23 cellular contexts compared by ENCODE assay signal in genomic region chr21:32203877-32204480, GRCh38.
DNase-seq lines count a peak whose midpoint lies in the region; FAIRE-seq and TF ChIP-seq lines count a peak whose summit lies in the region.
"Had no signal": no experiment of that assay in that cellular context is flagged by ENCODE, and none has a peak within 500 bp of the region (broad histone marks: within the 10 kb centered on the region; RNA-seq: fewer than 3 reads in every experiment).

No MANE protein-coding gene starts in this region.

- peak overlapping the region; percentile 34 for H3K27ac ChIP-seq in endothelial cell of umbilical vein (ENCODE audit: insufficient read depth, low read depth, low read length)
- H3K27ac ChIP-seq: 22Rv1, BLaER1, C4-2B had no signal

- no peak overlapping the region for H3K9ac ChIP-seq in endothelial cell of umbilical vein (replicated peaks; ENCODE audit: extremely low read depth, insufficient read depth, low read length)
- H3K9ac ChIP-seq: BLaER1 had no signal

- H3K79me2 ChIP-seq in endothelial cell of umbilical vein (ENCODE audit: control insufficient read depth, insufficient read depth, low read length) = no peaks in the 10 kb centered on the region

- dilution Hi-C loops in endothelial cell of umbilical vein (cut with MboI; ENCODE audit: extremely low pct_ligation_motif_present, low sequenced_read_pairs) = no loop called here

- H2AFZ ChIP-seq in endothelial cell of umbilical vein (ENCODE audit: low read depth, low read length) = peak overlapping the region; percentile 9

- POLR2A ChIA-PET in endothelial cell of umbilical vein (lab: Charles Lee) = interaction anchor here (0.7 kb wide), 1 partner anchor 806 kb away, joined by 4 read pairs; no protein-coding TSS in a partner anchor

- FAIRE-seq in endothelial cell of umbilical vein (lab: Jason Lieb, UNC) = peak; percentile 87
- FAIRE-seq: A204.1, G401.6, GM12878, H54 had no signal

- BruUV-seq in endothelial cell of umbilical vein (replicated peaks; lab: Mats Ljungman, UMichigan) = no TSS peak

- no peaks in the 10 kb centered on the region for H3K27me3 ChIP-seq in endothelial cell of umbilical vein (ENCODE audit: control insufficient read depth in 2 of 2, insufficient read depth in 2 of 2, low read length in 2 of 2)
- H3K27me3 ChIP-seq: BLaER1 had no signal

- H3K36me3 ChIP-seq in endothelial cell of umbilical vein (ENCODE audit: control insufficient read depth in 2 of 2, extremely low read depth in 1 of 2, insufficient read depth in 2 of 2, low read length in 2 of 2) = no peaks in the 10 kb centered on the region
- H3K36me3 ChIP-seq: BLaER1, HAP-1 had no signal

- DNase-seq in dermis blood vessel endothelial cell = peak; percentile 49
- DNase-seq in endothelial cell of umbilical vein (ENCODE audit: low read depth, low spot score) = peak; percentile 53
- DNase-seq in islet precursor cell = peak; percentile 8
- peak; percentile 24 for DNase-seq in pulmonary artery endothelial cell (ENCODE audit: low read depth, low spot score)
- DNase-seq in medulla oblongata (ENCODE audit: extremely low spot score) = no peak
- no peak for DNase-seq in GDM1 (lab: John Stamatoyannopoulos, UW)
- no peak for DNase-seq in NCI-H2081 treated with DMSO at 0.1 percent for 48 hours (lab: John Stamatoyannopoulos, UW)
- DNase-seq in SK-N-DZ (ENCODE audit: low spot score) = no peak
- DNase-seq: Caco-2; CD4-positive, CD25-positive, alpha-beta regulatory T cell; CD8-positive, alpha-beta T cell; DMS153; DND-41; GOT3; HFFc6 had no signal

- intact Hi-C loops in endothelial cell of umbilical vein (cut with micrococcal nuclease) = loop anchor here (2.0 kb wide), 1 partner anchor 29 kb away; no protein-coding TSS in a partner anchor

- no peak overlapping the region for H3K4me2 ChIP-seq in endothelial cell of umbilical vein (ENCODE audit: insufficient read depth, low read length)
- H3K4me2 ChIP-seq: BLaER1 had no signal

- no peak overlapping the region for H3K4me3 ChIP-seq in endothelial cell of umbilical vein (replicated peaks in 1 of 3; ENCODE audit: insufficient read depth in 1 of 3, low read depth in 1 of 3, low read length in 3 of 3)
- H3K4me3 ChIP-seq: BLaER1, GM12878, HAP-1 had no signal

- no peak for TF ChIP-seq POLR2A in endothelial cell of umbilical vein (IDR thresholded peaks at IDR 0.05; ENCODE audit: low read depth, low read length)

- no peaks in the 10 kb centered on the region for H4K20me1 ChIP-seq in endothelial cell of umbilical vein (replicated peaks; ENCODE audit: control insufficient read depth, extremely low read depth, insufficient read depth, low read length)
- H4K20me1 ChIP-seq: BLaER1 had no signal

- CTCF ChIA-PET in endothelial cell of umbilical vein (lab: Charles Lee) = interaction anchor here (1.1 to 2.8 kb wide), 4 partner anchors 9 to 338 kb away, joined by 3 to 12 read pairs (median 3); no protein-coding TSS in a partner anchor

- H3K9me1 ChIP-seq in endothelial cell of umbilical vein (replicated peaks; ENCODE audit: control insufficient read depth, extremely low read depth, insufficient read depth, low read length) = no peaks in the 10 kb centered on the region

- H3K9me3 ChIP-seq in endothelial cell of umbilical vein (replicated peaks; ENCODE audit: control insufficient read depth, insufficient read depth, low read length) = no peaks in the 10 kb centered on the region
- H3K9me3 ChIP-seq: Caco-2, HAP-1 had no signal

- peaks cover 13% of the 10 kb centered on the region for H3K4me1 ChIP-seq in endothelial cell of umbilical vein (ENCODE audit: control insufficient read depth, extremely low read depth, insufficient read depth, low read length)
- H3K4me1 ChIP-seq: BLaER1, Caco-2 had no signal

- no peak for TF ChIP-seq CTCF in endothelial cell of umbilical vein (IDR thresholded peaks at IDR 0.05; ENCODE audit: extremely low read depth in 1 of 2, insufficient read depth in 1 of 2, low read depth in 1 of 2, low read length in 2 of 2)

TF ChIP-seq in endothelial cell of umbilical vein, 7 proteins besides CTCF, POLR2A, EP300 and RAD21:
- no peak for TF ChIP-seq MYC (IDR thresholded peaks at IDR 0.05; ENCODE audit: low read depth, low read length)
- TF ChIP-seq POLR2AphosphoS5 (IDR thresholded peaks at IDR 0.05; ENCODE audit: insufficient read depth, low read depth, low read length) = peak; percentile 64
- TF ChIP-seq FOS (IDR thresholded peaks at IDR 0.05; ENCODE audit: borderline replicate concordance, insufficient read depth, low read length) = peak; percentile 82
- TF ChIP-seq JUN (IDR thresholded peaks at IDR 0.05; ENCODE audit: borderline replicate concordance, insufficient read depth, insufficient read length, low read depth) = peak; percentile 52
TF ChIP-seq in endothelial cell of umbilical vein: peak in this region for 3.

Comparison
In these comparisons a context has a peak if more than half of its experiments do, and no peak if none do; other contexts are left out.
1. DNase-seq: peak in dermis blood vessel endothelial cell (single experiment), endothelial cell of umbilical vein (single experiment), islet precursor cell (single experiment) and pulmonary artery endothelial cell (single experiment); none in medulla oblongata (single experiment), GDM1 (single experiment), NCI-H2081 treated with DMSO at 0.1 percent for 48 hours (single experiment) and SK-N-DZ (single experiment).